Comparison of ENCODE assay signal across 1 cellular context in the genomic region with DNA sequence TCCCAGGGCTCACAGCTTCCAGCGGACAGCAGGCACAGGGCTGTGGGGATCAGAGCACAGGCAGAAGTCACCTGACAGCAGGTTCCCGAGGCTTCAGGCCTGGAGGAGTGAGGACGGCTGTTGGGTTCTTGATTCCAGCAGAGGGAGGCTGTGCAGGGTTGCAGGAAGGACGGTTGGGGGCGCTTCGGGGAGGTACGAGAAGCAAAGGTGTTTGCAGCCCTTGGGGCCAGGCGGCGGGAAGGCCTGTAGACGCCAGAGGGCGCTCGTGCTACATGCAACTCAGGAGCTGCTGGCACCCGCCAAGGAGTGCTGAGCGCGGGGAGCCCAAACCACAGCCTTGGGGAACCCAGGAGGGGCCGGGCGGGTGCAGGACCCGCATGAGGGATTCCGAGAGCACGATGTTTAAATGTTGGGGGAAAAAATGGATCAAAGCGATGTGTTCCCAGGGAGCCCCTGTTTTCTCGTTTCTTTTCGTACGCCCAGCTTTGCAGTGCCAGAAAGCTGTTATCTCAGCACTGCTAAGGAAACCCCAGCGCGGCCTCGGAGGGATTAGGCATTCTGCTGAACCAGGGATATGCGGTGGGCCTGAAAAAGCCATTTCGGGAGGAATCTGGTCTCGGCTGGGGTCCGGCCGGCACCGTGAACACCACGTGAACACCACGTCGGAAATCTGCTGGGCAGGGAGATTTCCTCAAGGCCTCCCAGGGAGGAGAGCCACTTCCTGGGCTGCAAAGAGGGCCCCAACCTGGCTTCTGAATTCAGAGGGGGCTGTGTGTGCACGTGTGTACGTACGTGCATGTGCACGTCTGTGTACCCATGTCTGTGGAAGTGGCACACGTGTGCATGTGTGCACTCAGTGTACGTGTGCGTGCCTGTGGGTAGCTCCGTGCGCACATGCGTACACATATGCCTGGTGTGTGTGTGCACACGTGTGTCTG.
TF ChIP-seq lines count a peak whose summit lies in the region.

No MANE protein-coding gene starts in this region.

TF ChIP-seq in HepG2, 621 proteins besides CTCF, POLR2A, EP300 and RAD21 (continued from another document and continues in another):
- peak; percentile 64; the same call in 1 of the 2 replicates for TF ChIP-seq ESRRA (CRISPR knock-in tag; IDR thresholded peaks at IDR 0.05; ENCODE audit: low read depth)
- no peak for TF ChIP-seq ZNF558 (CRISPR knock-in tag; IDR thresholded peaks at IDR 0.05; ENCODE audit: borderline replicate concordance)
- no peak for TF ChIP-seq MAFG (CRISPR knock-in tag; IDR thresholded peaks at IDR 0.05)
- no peak for TF ChIP-seq MLLT10 (CRISPR knock-in tag; IDR thresholded peaks at IDR 0.05)
- TF ChIP-seq, protein P1, sequence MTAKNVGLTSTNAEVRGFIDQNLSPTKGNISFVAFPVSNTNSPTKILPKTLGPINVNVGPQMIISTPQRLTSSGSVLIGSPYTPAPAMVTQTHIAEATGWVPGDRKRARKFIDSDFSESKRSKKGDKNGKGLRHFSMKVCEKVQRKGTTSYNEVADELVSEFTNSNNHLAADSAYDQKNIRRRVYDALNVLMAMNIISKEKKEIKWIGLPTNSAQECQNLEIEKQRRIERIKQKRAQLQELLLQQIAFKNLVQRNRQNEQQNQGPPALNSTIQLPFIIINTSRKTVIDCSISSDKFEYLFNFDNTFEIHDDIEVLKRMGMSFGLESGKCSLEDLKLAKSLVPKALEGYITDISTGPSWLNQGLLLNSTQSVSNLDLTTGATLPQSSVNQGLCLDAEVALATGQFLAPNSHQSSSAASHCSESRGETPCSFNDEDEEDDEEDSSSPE (CRISPR knock-in tag; IDR thresholded peaks at IDR 0.05) = peak; percentile 71
- TF ChIP-seq CBX1 (IDR thresholded peaks at IDR 0.05; ENCODE audit: low read depth) = no peak
- no peak for TF ChIP-seq ZBTB8A (CRISPR knock-in tag; IDR thresholded peaks at IDR 0.05; ENCODE audit: borderline replicate concordance, low read depth)
- TF ChIP-seq GABPA (IDR thresholded peaks at IDR 0.05; ENCODE audit: low read depth, low read length) = no peak
- no peak for TF ChIP-seq GABPA (CRISPR knock-in tag; IDR thresholded peaks at IDR 0.05; ENCODE audit: low read depth)
- TF ChIP-seq, protein P2, sequence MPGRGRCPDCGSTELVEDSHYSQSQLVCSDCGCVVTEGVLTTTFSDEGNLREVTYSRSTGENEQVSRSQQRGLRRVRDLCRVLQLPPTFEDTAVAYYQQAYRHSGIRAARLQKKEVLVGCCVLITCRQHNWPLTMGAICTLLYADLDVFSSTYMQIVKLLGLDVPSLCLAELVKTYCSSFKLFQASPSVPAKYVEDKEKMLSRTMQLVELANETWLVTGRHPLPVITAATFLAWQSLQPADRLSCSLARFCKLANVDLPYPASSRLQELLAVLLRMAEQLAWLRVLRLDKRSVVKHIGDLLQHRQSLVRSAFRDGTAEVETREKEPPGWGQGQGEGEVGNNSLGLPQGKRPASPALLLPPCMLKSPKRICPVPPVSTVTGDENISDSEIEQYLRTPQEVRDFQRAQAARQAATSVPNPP (CRISPR knock-in tag; IDR thresholded peaks at IDR 0.05) = no peak
- TF ChIP-seq, protein P3, sequence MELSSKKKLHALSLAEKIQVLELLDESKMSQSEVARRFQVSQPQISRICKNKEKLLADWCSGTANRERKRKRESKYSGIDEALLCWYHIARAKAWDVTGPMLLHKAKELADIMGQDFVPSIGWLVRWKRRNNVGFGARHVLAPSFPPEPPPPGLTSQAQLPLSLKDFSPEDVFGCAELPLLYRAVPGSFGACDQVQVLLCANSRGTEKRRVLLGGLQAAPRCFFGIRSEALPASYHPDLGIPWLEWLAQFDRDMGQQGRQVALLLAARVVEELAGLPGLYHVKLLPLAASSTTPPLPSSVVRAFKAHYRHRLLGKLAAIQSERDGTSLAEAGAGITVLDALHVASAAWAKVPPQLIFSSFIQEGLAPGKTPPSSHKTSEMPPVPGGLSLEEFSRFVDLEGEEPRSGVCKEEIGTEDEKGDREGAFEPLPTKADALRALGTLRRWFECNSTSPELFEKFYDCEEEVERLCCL (CRISPR knock-in tag; IDR thresholded peaks at IDR 0.05; ENCODE audit: borderline replicate concordance) = no peak
- TF ChIP-seq ZNF776 (CRISPR knock-in tag; IDR thresholded peaks at IDR 0.05) = no peak; the same call in 1 of the 2 replicates
- TF ChIP-seq, protein P4, sequence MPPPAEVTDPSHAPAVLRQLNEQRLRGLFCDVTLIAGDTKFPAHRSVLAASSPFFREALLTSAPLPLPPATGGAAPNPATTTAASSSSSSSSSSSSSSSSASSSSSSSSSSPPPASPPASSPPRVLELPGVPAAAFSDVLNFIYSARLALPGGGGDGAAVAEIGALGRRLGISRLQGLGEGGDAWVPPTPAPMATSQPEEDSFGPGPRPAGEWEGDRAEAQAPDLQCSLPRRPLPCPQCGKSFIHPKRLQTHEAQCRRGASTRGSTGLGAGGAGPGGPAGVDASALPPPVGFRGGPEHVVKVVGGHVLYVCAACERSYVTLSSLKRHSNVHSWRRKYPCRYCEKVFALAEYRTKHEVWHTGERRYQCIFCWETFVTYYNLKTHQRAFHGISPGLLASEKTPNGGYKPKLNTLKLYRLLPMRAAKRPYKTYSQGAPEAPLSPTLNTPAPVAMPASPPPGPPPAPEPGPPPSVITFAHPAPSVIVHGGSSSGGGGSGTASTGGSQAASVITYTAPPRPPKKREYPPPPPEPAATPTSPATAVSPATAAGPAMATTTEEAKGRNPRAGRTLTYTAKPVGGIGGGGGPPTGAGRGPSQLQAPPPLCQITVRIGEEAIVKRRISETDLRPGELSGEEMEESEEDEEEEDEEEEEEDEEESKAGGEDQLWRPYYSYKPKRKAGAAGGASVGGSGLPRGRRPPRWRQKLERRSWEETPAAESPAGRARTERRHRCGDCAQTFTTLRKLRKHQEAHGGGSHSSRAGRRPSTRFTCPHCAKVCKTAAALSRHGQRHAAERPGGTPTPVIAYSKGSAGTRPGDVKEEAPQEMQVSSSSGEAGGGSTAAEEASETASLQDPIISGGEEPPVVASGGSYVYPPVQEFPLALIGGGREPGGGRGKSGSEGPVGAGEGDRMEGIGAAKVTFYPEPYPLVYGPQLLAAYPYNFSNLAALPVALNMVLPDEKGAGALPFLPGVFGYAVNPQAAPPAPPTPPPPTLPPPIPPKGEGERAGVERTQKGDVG (CRISPR knock-in tag; IDR thresholded peaks at IDR 0.05; ENCODE audit: borderline replicate concordance) = no peak; the same call in 1 of the 2 replicates
- TF ChIP-seq, protein P5, sequence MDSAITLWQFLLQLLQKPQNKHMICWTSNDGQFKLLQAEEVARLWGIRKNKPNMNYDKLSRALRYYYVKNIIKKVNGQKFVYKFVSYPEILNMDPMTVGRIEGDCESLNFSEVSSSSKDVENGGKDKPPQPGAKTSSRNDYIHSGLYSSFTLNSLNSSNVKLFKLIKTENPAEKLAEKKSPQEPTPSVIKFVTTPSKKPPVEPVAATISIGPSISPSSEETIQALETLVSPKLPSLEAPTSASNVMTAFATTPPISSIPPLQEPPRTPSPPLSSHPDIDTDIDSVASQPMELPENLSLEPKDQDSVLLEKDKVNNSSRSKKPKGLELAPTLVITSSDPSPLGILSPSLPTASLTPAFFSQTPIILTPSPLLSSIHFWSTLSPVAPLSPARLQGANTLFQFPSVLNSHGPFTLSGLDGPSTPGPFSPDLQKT (CRISPR knock-in tag; IDR thresholded peaks at IDR 0.05; ENCODE audit: borderline replicate concordance) = no peak
- TF ChIP-seq ZNF629 (CRISPR knock-in tag; conservative IDR thresholded peaks at IDR 0.05) = no peak
- TF ChIP-seq, protein P6, sequence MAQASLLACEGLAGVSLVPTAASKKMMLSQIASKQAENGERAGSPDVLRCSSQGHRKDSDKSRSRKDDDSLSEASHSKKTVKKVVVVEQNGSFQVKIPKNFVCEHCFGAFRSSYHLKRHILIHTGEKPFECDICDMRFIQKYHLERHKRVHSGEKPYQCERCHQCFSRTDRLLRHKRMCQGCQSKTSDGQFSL (CRISPR knock-in tag; IDR thresholded peaks at IDR 0.05) = no peak
- peak; percentile 62; the same call in 1 of the 2 replicates for TF ChIP-seq MED1 (CRISPR knock-in tag; IDR thresholded peaks at IDR 0.05)
- TF ChIP-seq ZBTB38 (CRISPR knock-in tag; IDR thresholded peaks at IDR 0.05) = no peak
- TF ChIP-seq, protein P7, sequence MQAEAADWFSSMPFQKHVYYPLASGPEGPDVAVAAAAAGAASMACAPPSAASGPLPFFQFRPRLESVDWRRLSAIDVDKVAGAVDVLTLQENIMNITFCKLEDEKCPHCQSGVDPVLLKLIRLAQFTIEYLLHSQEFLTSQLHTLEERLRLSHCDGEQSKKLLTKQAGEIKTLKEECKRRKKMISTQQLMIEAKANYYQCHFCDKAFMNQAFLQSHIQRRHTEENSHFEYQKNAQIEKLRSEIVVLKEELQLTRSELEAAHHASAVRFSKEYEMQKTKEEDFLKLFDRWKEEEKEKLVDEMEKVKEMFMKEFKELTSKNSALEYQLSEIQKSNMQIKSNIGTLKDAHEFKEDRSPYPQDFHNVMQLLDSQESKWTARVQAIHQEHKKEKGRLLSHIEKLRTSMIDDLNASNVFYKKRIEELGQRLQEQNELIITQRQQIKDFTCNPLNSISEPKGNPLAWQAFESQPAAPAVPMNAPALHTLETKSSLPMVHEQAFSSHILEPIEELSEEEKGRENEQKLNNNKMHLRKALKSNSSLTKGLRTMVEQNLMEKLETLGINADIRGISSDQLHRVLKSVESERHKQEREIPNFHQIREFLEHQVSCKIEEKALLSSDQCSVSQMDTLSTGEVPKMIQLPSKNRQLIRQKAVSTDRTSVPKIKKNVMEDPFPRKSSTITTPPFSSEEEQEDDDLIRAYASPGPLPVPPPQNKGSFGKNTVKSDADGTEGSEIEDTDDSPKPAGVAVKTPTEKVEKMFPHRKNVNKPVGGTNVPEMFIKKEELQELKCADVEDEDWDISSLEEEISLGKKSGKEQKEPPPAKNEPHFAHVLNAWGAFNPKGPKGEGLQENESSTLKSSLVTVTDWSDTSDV (CRISPR knock-in tag; IDR thresholded peaks at IDR 0.05) = no peak
- TF ChIP-seq, protein P8, sequence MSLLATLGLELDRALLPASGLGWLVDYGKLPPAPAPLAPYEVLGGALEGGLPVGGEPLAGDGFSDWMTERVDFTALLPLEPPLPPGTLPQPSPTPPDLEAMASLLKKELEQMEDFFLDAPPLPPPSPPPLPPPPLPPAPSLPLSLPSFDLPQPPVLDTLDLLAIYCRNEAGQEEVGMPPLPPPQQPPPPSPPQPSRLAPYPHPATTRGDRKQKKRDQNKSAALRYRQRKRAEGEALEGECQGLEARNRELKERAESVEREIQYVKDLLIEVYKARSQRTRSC (CRISPR knock-in tag; IDR thresholded peaks at IDR 0.05; ENCODE audit: low read depth) = no peak
- no peak for TF ChIP-seq ZNF570 (CRISPR knock-in tag; IDR thresholded peaks at IDR 0.05; ENCODE audit: borderline replicate concordance)
- TF ChIP-seq, protein P9, sequence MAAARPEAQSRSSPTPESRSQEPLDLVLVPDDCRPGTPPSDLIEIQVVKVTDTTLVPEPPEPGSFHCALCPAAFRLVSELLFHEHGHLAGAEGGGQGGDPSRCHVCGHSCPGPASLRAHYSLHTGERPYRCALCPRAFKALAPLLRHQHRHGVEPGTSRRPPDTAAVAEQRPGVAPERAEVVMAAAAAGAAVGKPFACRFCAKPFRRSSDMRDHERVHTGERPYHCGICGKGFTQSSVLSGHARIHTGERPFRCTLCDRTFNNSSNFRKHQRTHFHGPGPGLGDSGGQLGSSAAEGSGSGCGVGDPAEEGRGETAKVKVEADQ (CRISPR knock-in tag; IDR thresholded peaks at IDR 0.05; ENCODE audit: borderline replicate concordance) = no peak
- no peak for TF ChIP-seq YEATS2 (CRISPR knock-in tag; IDR thresholded peaks at IDR 0.05; ENCODE audit: borderline replicate concordance)
- TF ChIP-seq MYC (CRISPR knock-in tag; IDR thresholded peaks at IDR 0.05; ENCODE audit: borderline replicate concordance) = peak; percentile 22; the same call in 1 of the 2 replicates
- no peak for TF ChIP-seq HOXA9 (CRISPR knock-in tag; IDR thresholded peaks at IDR 0.05; ENCODE audit: borderline replicate concordance)
- TF ChIP-seq, protein P10, sequence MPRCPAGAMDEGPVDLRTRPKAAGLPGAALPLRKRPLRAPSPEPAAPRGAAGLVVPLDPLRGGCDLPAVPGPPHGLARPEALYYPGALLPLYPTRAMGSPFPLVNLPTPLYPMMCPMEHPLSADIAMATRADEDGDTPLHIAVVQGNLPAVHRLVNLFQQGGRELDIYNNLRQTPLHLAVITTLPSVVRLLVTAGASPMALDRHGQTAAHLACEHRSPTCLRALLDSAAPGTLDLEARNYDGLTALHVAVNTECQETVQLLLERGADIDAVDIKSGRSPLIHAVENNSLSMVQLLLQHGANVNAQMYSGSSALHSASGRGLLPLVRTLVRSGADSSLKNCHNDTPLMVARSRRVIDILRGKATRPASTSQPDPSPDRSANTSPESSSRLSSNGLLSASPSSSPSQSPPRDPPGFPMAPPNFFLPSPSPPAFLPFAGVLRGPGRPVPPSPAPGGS (CRISPR knock-in tag; IDR thresholded peaks at IDR 0.05) = peak; percentile 41; the same call in 1 of the 2 replicates
- TF ChIP-seq, protein P11, sequence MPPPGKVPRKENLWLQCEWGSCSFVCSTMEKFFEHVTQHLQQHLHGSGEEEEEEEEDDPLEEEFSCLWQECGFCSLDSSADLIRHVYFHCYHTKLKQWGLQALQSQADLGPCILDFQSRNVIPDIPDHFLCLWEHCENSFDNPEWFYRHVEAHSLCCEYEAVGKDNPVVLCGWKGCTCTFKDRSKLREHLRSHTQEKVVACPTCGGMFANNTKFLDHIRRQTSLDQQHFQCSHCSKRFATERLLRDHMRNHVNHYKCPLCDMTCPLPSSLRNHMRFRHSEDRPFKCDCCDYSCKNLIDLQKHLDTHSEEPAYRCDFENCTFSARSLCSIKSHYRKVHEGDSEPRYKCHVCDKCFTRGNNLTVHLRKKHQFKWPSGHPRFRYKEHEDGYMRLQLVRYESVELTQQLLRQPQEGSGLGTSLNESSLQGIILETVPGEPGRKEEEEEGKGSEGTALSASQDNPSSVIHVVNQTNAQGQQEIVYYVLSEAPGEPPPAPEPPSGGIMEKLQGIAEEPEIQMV (CRISPR knock-in tag; IDR thresholded peaks at IDR 0.05; ENCODE audit: low read depth) = no peak
- TF ChIP-seq RBM22 (optimal IDR thresholded peaks at IDR 0.05; ENCODE audit: low read length) = no peak
- TF ChIP-seq SMC3 (IDR thresholded peaks at IDR 0.05; ENCODE audit: low read length) = peak; percentile 79
- TF ChIP-seq ZNF577 (CRISPR knock-in tag; IDR thresholded peaks at IDR 0.05; ENCODE audit: borderline replicate concordance, low read depth) = no peak
- TF ChIP-seq, protein P12, sequence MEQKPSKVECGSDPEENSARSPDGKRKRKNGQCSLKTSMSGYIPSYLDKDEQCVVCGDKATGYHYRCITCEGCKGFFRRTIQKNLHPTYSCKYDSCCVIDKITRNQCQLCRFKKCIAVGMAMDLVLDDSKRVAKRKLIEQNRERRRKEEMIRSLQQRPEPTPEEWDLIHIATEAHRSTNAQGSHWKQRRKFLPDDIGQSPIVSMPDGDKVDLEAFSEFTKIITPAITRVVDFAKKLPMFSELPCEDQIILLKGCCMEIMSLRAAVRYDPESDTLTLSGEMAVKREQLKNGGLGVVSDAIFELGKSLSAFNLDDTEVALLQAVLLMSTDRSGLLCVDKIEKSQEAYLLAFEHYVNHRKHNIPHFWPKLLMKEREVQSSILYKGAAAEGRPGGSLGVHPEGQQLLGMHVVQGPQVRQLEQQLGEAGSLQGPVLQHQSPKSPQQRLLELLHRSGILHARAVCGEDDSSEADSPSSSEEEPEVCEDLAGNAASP (CRISPR knock-in tag; IDR thresholded peaks at IDR 0.05; ENCODE audit: borderline replicate concordance) = 0 out of 2 replicates have a peak, but pooled peaks have one; percentile 28
- TF ChIP-seq ZFP37 (CRISPR knock-in tag; IDR thresholded peaks at IDR 0.05; ENCODE audit: borderline replicate concordance) = no peak
